In genomic region chr4:82833696-82834313, GRCh38 we compare ENCODE assay signal across 12 cellular contexts. TPM values are rescaled to one million over a fixed set of nuclear protein-coding genes. Genes with fewer than 3 reads are reported as not detected.
DNase-seq lines count a peak whose midpoint lies in the region; ATAC-seq, FAIRE-seq and TF ChIP-seq lines count a peak whose summit lies in the region.
"Had no signal": no experiment of that assay in that cellular context is flagged by ENCODE, and none has a peak within 500 bp of the region (broad histone marks: within the 10 kb centered on the region; RNA-seq: fewer than 3 reads in every experiment).

No MANE protein-coding gene starts in this region.

- H3K27ac ChIP-seq in upper lobe of right lung: no peak overlapping the region
- H3K27ac ChIP-seq: BLaER1 had no signal

- ATAC-seq in Right ventricle myocardium inferior: peak; percentile 83
- ATAC-seq in upper lobe of right lung: peak; percentile 78
- ATAC-seq: activated CD8-positive, alpha-beta T cell treated with anti-CD3 and anti-CD28 coated beads, Interleukin-2, amount 10 ng/mL, durations not matched to agents 7 days and 5 days had no signal

- H3K9me3 ChIP-seq in upper lobe of right lung: no peaks in the 10 kb centered on the region
- no peaks in the 10 kb centered on the region for H3K9me3 ChIP-seq in BE2C

- TF ChIP-seq CTCF in upper lobe of right lung (IDR thresholded peaks at IDR 0.05): no peak
- TF ChIP-seq CTCF in BE2C (IDR thresholded peaks at IDR 0.05; ENCODE audit: low read depth, low read length): no peak

- FAIRE-seq in islet of Langerhans (lab: Jason Lieb, UNC): peak; percentile 84

- no peaks in the 10 kb centered on the region for H3K4me1 ChIP-seq in upper lobe of right lung
- no peaks in the 10 kb centered on the region for H3K4me1 ChIP-seq in BE2C
- H3K4me1 ChIP-seq: BLaER1 had no signal

- H3K27me3 ChIP-seq in upper lobe of right lung (no peaks in the 10 kb centered on the region), BE2C (no peaks in the 10 kb centered on the region)
- H3K27me3 ChIP-seq: BLaER1 had no signal

- H3K4me3 ChIP-seq in upper lobe of right lung (no peak overlapping the region), BE2C (ENCODE audit: low read depth, low read length) (no peak overlapping the region)
- H3K4me3 ChIP-seq: BLaER1 had no signal

- H3K36me3 ChIP-seq in upper lobe of right lung (peaks cover 88% of the 10 kb centered on the region), BE2C (peaks cover 43% of the 10 kb centered on the region)

- intact Hi-C loops in Right ventricle myocardium inferior (cut with DNase I) (loop anchor here (5.0 kb wide), 1 partner anchor 33 kb away; no protein-coding TSS in a partner anchor), cardiac septum (cut with DNase I) (no loop called here), upper lobe of right lung (cut with DNase I) (no loop called here)

- DNase-seq in Right ventricle myocardium inferior (ENCODE audit: missing footprints) (no peak), cardiac septum (ENCODE audit: low spot score) (no peak), brain pericyte (ENCODE audit: low read depth, low spot score) (peak; percentile 30), upper lobe of right lung (no peak), BE2C (no peak), pons (ENCODE audit: low spot score) (no peak)
- no peak for DNase-seq in activated CD8-positive, alpha-beta memory T cell treated with anti-CD3 and anti-CD28 coated beads, Interleukin-2, amount 50 U/mL, for 48 hours
- DNase-seq: activated CD8-positive, alpha-beta T cell treated with anti-CD3 and anti-CD28 coated beads, Interleukin-2, amount 10 ng/mL, durations not matched to agents 7 days and 5 days; NCI-H1417 treated with DMSO at 0.1 percent for 48 hours; OCI-M1 had no signal

RNA-seq across cellular contexts. Expression of gene SCD5, which starts 35.2 kb away (rescaled TPM):
- total RNA-seq in Right ventricle myocardium inferior (5.1 TPM), cardiac septum (2.1 TPM), upper lobe of right lung (20.6 TPM)
- 3.2 TPM for polyA plus RNA-seq in BE2C (2012; ENCODE audit: insufficient read depth, insufficient read length, low read depth)

RNA-seq across cellular contexts. Expression of gene SEC31A, which starts 57.1 kb away (rescaled TPM):
- total RNA-seq in Right ventricle myocardium inferior (85.6 TPM), cardiac septum (140 TPM), upper lobe of right lung (199 TPM)
- 105 TPM for polyA plus RNA-seq in BE2C (2012; ENCODE audit: insufficient read depth, insufficient read length, low read depth)
